ENCODE assay signal across 9 cellular contexts in genomic region chrX:49876750-49877149, GRCh38. TPM values are rescaled to one million over a fixed set of nuclear protein-coding genes. Genes with fewer than 3 reads are reported as not detected.
DNase-seq lines count a peak whose midpoint lies in the region; ATAC-seq and TF ChIP-seq lines count a peak whose summit lies in the region.
"Had no signal": no experiment of that assay in that cellular context is flagged by ENCODE, and none has a peak within 500 bp of the region (broad histone marks: within the 10 kb centered on the region; RNA-seq: fewer than 3 reads in every experiment).

No MANE protein-coding gene starts in this region.

- H3K27me3 Mint-ChIP-seq in stimulated activated memory B cell treated with anti-CD40 and anti-IgM and Interleukin-4, amounts not matched to agents 10 μg/mL and 1 μg/mL and 100 μg/mL, for 72 hours, result no peaks in the 10 kb centered on the region
- no peaks in the 10 kb centered on the region for H3K27me3 Mint-ChIP-seq in activated naive CD8-positive, alpha-beta T cell treated with anti-CD3 and anti-CD28 coated beads for 36 hours
- H3K27me3 Mint-ChIP-seq: activated naive CD4-positive, alpha-beta T cell treated with anti-CD3 and anti-CD28 coated beads, Interleukin-2, amount 50 U/mL, for 24 hours had no signal

- peaks cover 5% of the 10 kb centered on the region for H3K36me3 Mint-ChIP-seq in stimulated activated memory B cell treated with anti-CD40 and anti-IgM and Interleukin-4, amounts not matched to agents 10 μg/mL and 1 μg/mL and 100 μg/mL, for 72 hours
- H3K36me3 Mint-ChIP-seq in activated naive CD8-positive, alpha-beta T cell treated with anti-CD3 and anti-CD28 coated beads for 36 hours, result no peaks in the 10 kb centered on the region
- H3K36me3 Mint-ChIP-seq: activated naive CD4-positive, alpha-beta T cell treated with anti-CD3 and anti-CD28 coated beads, Interleukin-2, amount 50 U/mL, for 24 hours had no signal

- H3K27me3 ChIP-seq in RWPE2 (ENCODE audit: insufficient read depth, poor library complexity, severe bottlenecking) (no peaks in the 10 kb centered on the region), MG63 (no peaks in the 10 kb centered on the region)

- TF ChIP-seq CTCF in RWPE2 (IDR thresholded peaks at IDR 0.05; ENCODE audit: poor library complexity, severe bottlenecking) (peak; percentile 57), fibroblast of villous mesenchyme (IDR thresholded peaks at IDR 0.05; ENCODE audit: insufficient read depth, low read depth, low read length) (peak; percentile 44)

- no peaks in the 10 kb centered on the region for H3K9me3 ChIP-seq in RWPE2 (ENCODE audit: severe bottlenecking)
- no peaks in the 10 kb centered on the region for H3K9me3 ChIP-seq in MG63

- H3K4me1 Mint-ChIP-seq in stimulated activated memory B cell treated with anti-CD40 and anti-IgM and Interleukin-4, amounts not matched to agents 10 μg/mL and 1 μg/mL and 100 μg/mL, for 72 hours, result peaks cover 23% of the 10 kb centered on the region
- peaks cover 14% of the 10 kb centered on the region for H3K4me1 Mint-ChIP-seq in activated naive CD8-positive, alpha-beta T cell treated with anti-CD3 and anti-CD28 coated beads for 36 hours

- no peak overlapping the region for H3K4me3 Mint-ChIP-seq in stimulated activated memory B cell treated with anti-CD40 and anti-IgM and Interleukin-4, amounts not matched to agents 10 μg/mL and 1 μg/mL and 100 μg/mL, for 72 hours
- H3K4me3 Mint-ChIP-seq in activated naive CD8-positive, alpha-beta T cell treated with anti-CD3 and anti-CD28 coated beads for 36 hours, result no peak overlapping the region
- H3K4me3 Mint-ChIP-seq: activated naive CD4-positive, alpha-beta T cell treated with anti-CD3 and anti-CD28 coated beads, Interleukin-2, amount 50 U/mL, for 24 hours had no signal

- H3K4me1 ChIP-seq in RWPE2 (ENCODE audit: insufficient read depth, poor library complexity, severe bottlenecking), result peaks cover 3% of the 10 kb centered on the region

- H3K9me3 Mint-ChIP-seq in stimulated activated memory B cell treated with anti-CD40 and anti-IgM and Interleukin-4, amounts not matched to agents 10 μg/mL and 1 μg/mL and 100 μg/mL, for 72 hours, result no peaks in the 10 kb centered on the region
- H3K9me3 Mint-ChIP-seq in activated naive CD8-positive, alpha-beta T cell treated with anti-CD3 and anti-CD28 coated beads for 36 hours, result no peaks in the 10 kb centered on the region
- H3K9me3 Mint-ChIP-seq: activated naive CD4-positive, alpha-beta T cell treated with anti-CD3 and anti-CD28 coated beads, Interleukin-2, amount 50 U/mL, for 24 hours had no signal

- H3K27ac ChIP-seq in RWPE2 (ENCODE audit: poor library complexity, severe bottlenecking), result no peak overlapping the region

- no peaks in the 10 kb centered on the region for H3K36me3 ChIP-seq in RWPE2 (ENCODE audit: low read depth)
- no peaks in the 10 kb centered on the region for H3K36me3 ChIP-seq in MG63

- H3K27ac Mint-ChIP-seq in stimulated activated memory B cell treated with anti-CD40 and anti-IgM and Interleukin-4, amounts not matched to agents 10 μg/mL and 1 μg/mL and 100 μg/mL, for 72 hours, result peak overlapping the region; percentile 32
- no peak overlapping the region for H3K27ac Mint-ChIP-seq in activated naive CD8-positive, alpha-beta T cell treated with anti-CD3 and anti-CD28 coated beads for 36 hours
- H3K27ac Mint-ChIP-seq: activated naive CD4-positive, alpha-beta T cell treated with anti-CD3 and anti-CD28 coated beads, Interleukin-2, amount 50 U/mL, for 24 hours had no signal

- DNase-seq in SHP77 (lab: John Stamatoyannopoulos, UW) (peak; percentile 7 to 15), SHP77 treated with DMSO at 0.1 percent for 48 hours (lab: John Stamatoyannopoulos, UW) (no peak), RWPE2 (ENCODE audit: low spot score) (no peak), fibroblast of villous mesenchyme (ENCODE audit: low read depth) (peak; percentile 14), MG63 (no peak)
- DNase-seq in activated naive CD8-positive, alpha-beta T cell treated with anti-CD3 and anti-CD28 coated beads for 36 hours, result no peak

- ATAC-seq in HG02885 (IDR thresholded peaks at IDR 0.05; ENCODE audit: poor library complexity, unreplicated experiment) (peak; percentile 33), RWPE2 (ENCODE audit: low read depth) (no peak)
- no peak for ATAC-seq in stimulated activated memory B cell treated with anti-CD40 and anti-IgM and Interleukin-4, amounts not matched to agents 10 μg/mL and 1 μg/mL and 100 μg/mL, for 72 hours

- H3K4me3 ChIP-seq in RWPE2 (ENCODE audit: severe bottlenecking), result no peak overlapping the region
- no peak overlapping the region for H3K4me3 ChIP-seq in fibroblast of villous mesenchyme (ENCODE audit: low read depth, low read length)
- no peak overlapping the region for H3K4me3 ChIP-seq in MG63

RNA-seq across cellular contexts. Expression of gene USP27X, which starts 2.5 kb away (rescaled TPM):
- total RNA-seq in fibroblast of villous mesenchyme, result 2.6 TPM in 2 replicates
- total RNA-seq in activated naive CD8-positive, alpha-beta T cell treated with anti-CD3 and anti-CD28 coated beads for 36 hours, result 1 to 10 TPM; 1.7 to 1.8 TPM
- total RNA-seq in MG63 (2014; rRNA removed; shearing (Covaris generic); ENCODE audit: low replicate concordance), result 0.56 and 1.3 TPM in 2 replicates

RNA-seq across cellular contexts. Expression of gene CLCN5, which starts 45.6 kb away (rescaled TPM):
- total RNA-seq in fibroblast of villous mesenchyme, result 9.0 and 12.5 TPM in 2 replicates
- total RNA-seq in activated naive CD8-positive, alpha-beta T cell treated with anti-CD3 and anti-CD28 coated beads for 36 hours, result 1 to 10 TPM; 2.2 to 2.6 TPM
- total RNA-seq in MG63 (2014; rRNA removed; shearing (Covaris generic); ENCODE audit: low replicate concordance), result 0.76 and 0.86 TPM in 2 replicates

RNA-seq across cellular contexts. Expression of gene PAGE4, which starts 47.6 kb away (rescaled TPM):
- total RNA-seq in fibroblast of villous mesenchyme, result not detected in 2 replicates
- total RNA-seq in activated naive CD8-positive, alpha-beta T cell treated with anti-CD3 and anti-CD28 coated beads for 36 hours, result not detected
- not detected in 2 replicates for total RNA-seq in MG63 (2014; rRNA removed; shearing (Covaris generic); ENCODE audit: low replicate concordance)

Comparison
In these comparisons a context has a peak if more than half of its experiments do, and no peak if none do; other contexts are left out.
1. DNase-seq: peak in SHP77 (2 of 2) and fibroblast of villous mesenchyme (single experiment); none in SHP77 treated with DMSO at 0.1 percent for 48 hours (single experiment), RWPE2 (single experiment), activated naive CD8-positive, alpha-beta T cell treated with anti-CD3 and anti-CD28 coated beads for 36 hours (single experiment) and MG63 (single experiment).